In genomic region chr5:128965011-128965637, GRCh38 we compare ENCODE assay signal across 9 cellular contexts. TPM values are rescaled to one million over a fixed set of nuclear protein-coding genes. Genes with fewer than 3 reads are reported as not detected.
DNase-seq lines count a peak whose midpoint lies in the region; ATAC-seq and TF ChIP-seq lines count a peak whose summit lies in the region.
"Had no signal": no experiment of that assay in that cellular context is flagged by ENCODE, and none has a peak within 500 bp of the region (broad histone marks: within the 10 kb centered on the region; RNA-seq: fewer than 3 reads in every experiment).

SLC27A6 (plus strand) TSS chr5:128965488; CDS start chr5:128966138, 650 bp downstream.

- peaks cover 21% of the 10 kb centered on the region for H3K27me3 Mint-ChIP-seq in activated naive CD8-positive, alpha-beta T cell treated with anti-CD3 and anti-CD28 coated beads, Interleukin-2, amount 50 U/mL, for 24 hours

- H3K4me1 ChIP-seq in hepatocyte (ENCODE audit: insufficient read depth) (peaks cover 5% of the 10 kb centered on the region), stomach smooth muscle (ENCODE audit: control insufficient read depth, insufficient read depth, low read length) (no peaks in the 10 kb centered on the region)

- H3K27ac ChIP-seq in hepatocyte, result no peak within 1 kb of the TSS
- H3K27ac ChIP-seq in stomach smooth muscle (ENCODE audit: low read length), result no peak within 1 kb of the TSS

- no peaks in the 10 kb centered on the region for H3K79me2 ChIP-seq in hepatocyte

- peak within 1 kb of the TSS; percentile 80 for H3K4me3 ChIP-seq in hepatocyte
- H3K4me3 ChIP-seq in stomach smooth muscle (ENCODE audit: low read length in 2 of 2), result peak within 1 kb of the TSS; percentile 22 to 63

- no peak within 1 kb of the TSS for H3K27ac Mint-ChIP-seq in activated naive CD8-positive, alpha-beta T cell treated with anti-CD3 and anti-CD28 coated beads, Interleukin-2, amount 50 U/mL, for 24 hours
- H3K27ac Mint-ChIP-seq: immature natural killer cell; stimulated activated memory B cell treated with anti-CD40 and anti-IgM and Interleukin-4, amounts not matched to agents 10 μg/mL and 1 μg/mL and 100 μg/mL, for 72 hours had no signal

- no peaks in the 10 kb centered on the region for H3K4me1 Mint-ChIP-seq in activated naive CD8-positive, alpha-beta T cell treated with anti-CD3 and anti-CD28 coated beads, Interleukin-2, amount 50 U/mL, for 24 hours
- H3K4me1 Mint-ChIP-seq: immature natural killer cell; stimulated activated memory B cell treated with anti-CD40 and anti-IgM and Interleukin-4, amounts not matched to agents 10 μg/mL and 1 μg/mL and 100 μg/mL, for 72 hours had no signal

- ATAC-seq in activated naive CD8-positive, alpha-beta T cell treated with anti-CD3 and anti-CD28 coated beads, Interleukin-2, amount 50 U/mL, for 24 hours, result peak; percentile 59
- no peak for ATAC-seq in GM21786 (IDR thresholded peaks at IDR 0.05; ENCODE audit: unreplicated experiment)
- ATAC-seq: stimulated activated memory B cell treated with anti-CD40 and anti-IgM and Interleukin-4, amounts not matched to agents 10 μg/mL and 1 μg/mL and 100 μg/mL, for 72 hours had no signal

- no peak for TF ChIP-seq CTCF in hepatocyte (IDR thresholded peaks at IDR 0.05; ENCODE audit: poor library complexity)

- no peaks in the 10 kb centered on the region for H3K9me2 ChIP-seq in hepatocyte (replicated peaks; ENCODE audit: insufficient read depth)

- H3K4me3 Mint-ChIP-seq in activated naive CD8-positive, alpha-beta T cell treated with anti-CD3 and anti-CD28 coated beads, Interleukin-2, amount 50 U/mL, for 24 hours, result no peak within 1 kb of the TSS
- H3K4me3 Mint-ChIP-seq: immature natural killer cell; stimulated activated memory B cell treated with anti-CD40 and anti-IgM and Interleukin-4, amounts not matched to agents 10 μg/mL and 1 μg/mL and 100 μg/mL, for 72 hours had no signal

- H3K27me3 ChIP-seq in hepatocyte, result peaks cover 23% of the 10 kb centered on the region
- H3K27me3 ChIP-seq in stomach smooth muscle (ENCODE audit: control insufficient read depth in 1 of 2, insufficient read depth in 2 of 2, low read length in 2 of 2), result peaks cover 0 to 13% of the 10 kb centered on the region in 2 donors

- H3K9ac ChIP-seq in stomach smooth muscle (ENCODE audit: low read length in 2 of 2), result no peak within 1 kb of the TSS

- peak within 1 kb of the TSS; percentile 93 for H3K4me2 ChIP-seq in hepatocyte

- H2AFZ ChIP-seq in hepatocyte, result peak within 1 kb of the TSS; percentile 92

- peaks cover 11% of the 10 kb centered on the region for H3K9me3 Mint-ChIP-seq in activated naive CD8-positive, alpha-beta T cell treated with anti-CD3 and anti-CD28 coated beads, Interleukin-2, amount 50 U/mL, for 24 hours

- H3K36me3 ChIP-seq in hepatocyte (replicated peaks; ENCODE audit: insufficient read depth, low read depth), result no peaks in the 10 kb centered on the region
- no peaks in the 10 kb centered on the region for H3K36me3 ChIP-seq in stomach smooth muscle (ENCODE audit: control insufficient read depth in 2 of 2, insufficient read depth in 2 of 2, low read length in 2 of 2)

- peaks cover 2% of the 10 kb centered on the region for H3K36me3 Mint-ChIP-seq in activated naive CD8-positive, alpha-beta T cell treated with anti-CD3 and anti-CD28 coated beads, Interleukin-2, amount 50 U/mL, for 24 hours (ENCODE audit: low read depth)
- H3K36me3 Mint-ChIP-seq: stimulated activated memory B cell treated with anti-CD40 and anti-IgM and Interleukin-4, amounts not matched to agents 10 μg/mL and 1 μg/mL and 100 μg/mL, for 72 hours had no signal

- no peaks in the 10 kb centered on the region for H4K20me1 ChIP-seq in hepatocyte (ENCODE audit: insufficient read depth, poor library complexity, severe bottlenecking)

- under 1% methylated on average over 41 of the region's 51 CpGs for WGBS in hepatocyte (ENCODE audit: low lambda C conversion rate, missing lambda C conversion rate)

- DNase-seq in HPDE6-E6E7 (ENCODE audit: extremely low spot score) (peak; percentile 11), hepatocyte (ENCODE audit: low spot score) (peak; percentile 46), DMS79 treated with DMSO at 0.1 percent for 48 hours (lab: John Stamatoyannopoulos, UW) (no peak), cerebellum (ENCODE audit: low spot score) (no peak)
- DNase-seq in activated naive CD8-positive, alpha-beta T cell treated with anti-CD3 and anti-CD28 coated beads, Interleukin-2, amount 50 U/mL, for 24 hours, result no peak
- DNase-seq: immature natural killer cell had no signal

- H3K9me3 ChIP-seq in hepatocyte (ENCODE audit: low read depth) (no peaks in the 10 kb centered on the region), stomach smooth muscle (ENCODE audit: control insufficient read depth in 2 of 2, low read length in 2 of 2) (no peaks in the 10 kb centered on the region)

RNA-seq across cellular contexts. Expression of gene SLC27A6, which starts in this region (rescaled TPM):
- 5.0 and 5.8 TPM in 2 replicates for total RNA-seq in hepatocyte
- 3.5 and 6.0 TPM in 2 replicates for polyA plus RNA-seq in hepatocyte
- 2.2 TPM for total RNA-seq in cerebellum
- polyA plus RNA-seq: immature natural killer cell had no signal

Comparison
In these comparisons a context has a peak if more than half of its experiments do, and no peak if none do; other contexts are left out.
1. DNase-seq: peak in HPDE6-E6E7 (single experiment) and hepatocyte (single experiment); none in activated naive CD8-positive, alpha-beta T cell treated with anti-CD3 and anti-CD28 coated beads, Interleukin-2, amount 50 U/mL, for 24 hours (single experiment), DMS79 treated with DMSO at 0.1 percent for 48 hours (single experiment) and cerebellum (single experiment).